ENCODE assay signal across 8 cellular contexts in genomic region chr5:82259172-82259800, GRCh38. TPM values are rescaled to one million over a fixed set of nuclear protein-coding genes. Genes with fewer than 3 reads are reported as not detected.
DNase-seq lines count a peak whose midpoint lies in the region; ATAC-seq and TF ChIP-seq lines count a peak whose summit lies in the region.

No MANE protein-coding gene starts in this region.

- H3K9me2 ChIP-seq in hepatocyte (replicated peaks; ENCODE audit: insufficient read depth), result no peaks in the 10 kb centered on the region

- H3K79me2 ChIP-seq in hepatocyte, result no peaks in the 10 kb centered on the region

- DNase-seq in AG10803 (ENCODE audit: low read depth) (peak; percentile 36), HCEC 1CT (peak; percentile 45), SKM-1 treated with dmso at 0.1 percent for 144 hours (lab: John Stamatoyannopoulos, UW; ENCODE audit: unreplicated experiment) (peak; percentile 33), hepatocyte (ENCODE audit: low spot score) (peak; percentile 13), NCI-H146 (lab: John Stamatoyannopoulos, UW) (no peak), Caco-2 (no peak), stomach (no peak)

- H3K27me3 ChIP-seq in hepatocyte (no peaks in the 10 kb centered on the region), Caco-2 (replicated peaks; ENCODE audit: control insufficient read depth, insufficient read depth, low read length) (no peaks in the 10 kb centered on the region), stomach (no peaks in the 10 kb centered on the region)

- 81% methylated on average over 3 of the region's 3 CpGs for WGBS in hepatocyte (ENCODE audit: low lambda C conversion rate, missing lambda C conversion rate)
- WGBS in stomach, 5 donors, result 80 to 91% (median 84%) methylated on average over 3 of the region's 3 CpGs

- no peak overlapping the region for H3K27ac Mint-ChIP-seq in Caco-2 (ENCODE audit: unreplicated experiment)

- no peak for TF ChIP-seq POLR2A in stomach (IDR thresholded peaks at IDR 0.05)

- H3K4me3 ChIP-seq in AG10803 (ENCODE audit: low read length) (no peak overlapping the region), hepatocyte (no peak overlapping the region), Caco-2 (ENCODE audit: low read depth, low read length) (no peak overlapping the region), stomach (no peak overlapping the region)

- intact Hi-C loops in Caco-2 (cut with micrococcal nuclease; ENCODE audit: unreplicated experiment), result no loop called here
- intact Hi-C loops in stomach (cut with DNase I; ENCODE audit: low total_unique reads), result no loop called here

- no peaks in the 10 kb centered on the region for H3K27me3 Mint-ChIP-seq in Caco-2 (ENCODE audit: insufficient read depth, unreplicated experiment)

- no peaks in the 10 kb centered on the region for H3K9me3 Mint-ChIP-seq in Caco-2 (ENCODE audit: unreplicated experiment)

- H3K4me2 ChIP-seq in hepatocyte, result no peak overlapping the region

- peak; percentile 57 for TF ChIP-seq CTCF in AG10803 (conservative IDR thresholded peaks at IDR 0.05; ENCODE audit: low read length)
- peak; percentile 66 for TF ChIP-seq CTCF in hepatocyte (IDR thresholded peaks at IDR 0.05; ENCODE audit: poor library complexity)
- peak in 1 of 2 experiments; percentile 53 for TF ChIP-seq CTCF in Caco-2 (IDR thresholded peaks at IDR 0.05; ENCODE audit: insufficient read depth in 1 of 2, low read depth in 1 of 2, low read length in 1 of 2, severe bottlenecking in 1 of 2, unreplicated experiment in 1 of 2)
- TF ChIP-seq CTCF in stomach (IDR thresholded peaks at IDR 0.05), result no peak

- no peaks in the 10 kb centered on the region for H3K9me3 ChIP-seq in hepatocyte (ENCODE audit: low read depth)
- H3K9me3 ChIP-seq in Caco-2, result no peaks in the 10 kb centered on the region
- no peaks in the 10 kb centered on the region for H3K9me3 ChIP-seq in stomach

- H3K36me3 ChIP-seq in hepatocyte (replicated peaks; ENCODE audit: insufficient read depth, low read depth), result no peaks in the 10 kb centered on the region
- no peaks in the 10 kb centered on the region for H3K36me3 ChIP-seq in Caco-2 (ENCODE audit: control insufficient read depth, insufficient read depth, low read length)
- H3K36me3 ChIP-seq in stomach, result peaks cover 0 to under 1% (median under 1%) of the 10 kb centered on the region in 4 donors

- POLR2A ChIA-PET in Caco-2 (lab: Charles Lee), result no interaction called here

- no TSS peak for BruUV-seq in Caco-2 (replicated peaks; lab: Mats Ljungman, UMichigan)

- H3K27ac ChIP-seq in hepatocyte (no peak overlapping the region), stomach (no peak overlapping the region)

- no peaks in the 10 kb centered on the region for H3K36me3 Mint-ChIP-seq in Caco-2 (ENCODE audit: insufficient read depth, unreplicated experiment)

- H3K4me1 ChIP-seq in hepatocyte (ENCODE audit: insufficient read depth) (no peaks in the 10 kb centered on the region), Caco-2 (no peaks in the 10 kb centered on the region), stomach (peaks cover 0 to 8% (median 0%) of the 10 kb centered on the region in 4 donors)

- no peak for ATAC-seq in HG03108 (IDR thresholded peaks at IDR 0.05; ENCODE audit: unreplicated experiment)

- no peak overlapping the region for H3K4me3 Mint-ChIP-seq in Caco-2 (ENCODE audit: unreplicated experiment)

- no peaks in the 10 kb centered on the region for H3K4me1 Mint-ChIP-seq in Caco-2 (ENCODE audit: low read depth, unreplicated experiment)

- no peaks in the 10 kb centered on the region for H4K20me1 ChIP-seq in hepatocyte (ENCODE audit: insufficient read depth, poor library complexity, severe bottlenecking)

- H2AFZ ChIP-seq in hepatocyte, result no peak overlapping the region

- no peak for TF ChIP-seq EP300 in stomach (IDR thresholded peaks at IDR 0.05)

- CTCF ChIA-PET in Caco-2 (lab: Charles Lee), result interaction anchor here (0.6 to 1.2 kb wide), 3 partner anchors 11 to 407 kb away, joined by 3 to 5 read pairs (median 4); no protein-coding TSS in a partner anchor

RNA-seq across cellular contexts. Expression of gene RPS23, which starts 18.9 kb away (rescaled TPM):
- 3,018 and 3,452 TPM in 2 replicates for total RNA-seq in hepatocyte
- polyA plus RNA-seq in hepatocyte, result 757 and 797 TPM in 2 replicates
- 2,213 and 2,442 TPM in 2 replicates for total RNA-seq in Caco-2 (2022)
- 1,000 to 10,000 TPM in 4 of 5 donors, 100 to 1,000 TPM in 1; 947 to 4,706 (median 1,648) TPM for total RNA-seq in stomach
- polyA plus RNA-seq in stomach, result 1,000 to 10,000 TPM; 2,847 to 4,172 (median 2,895) TPM

Comparison
In these comparisons a context has a peak if more than half of its experiments do, and no peak if none do; other contexts are left out.
1. DNase-seq: peak in AG10803 (single experiment), HCEC 1CT (single experiment), SKM-1 treated with dmso at 0.1 percent for 144 hours (single experiment) and hepatocyte (single experiment); none in NCI-H146 (single experiment), Caco-2 (0 of 2) and stomach (single experiment).
2. CTCF ChIP-seq: peak in AG10803 (single experiment) and hepatocyte (single experiment); none in stomach (0 of 7).